ENCODE assay signal across 36 cellular contexts in the genomic region with DNA sequence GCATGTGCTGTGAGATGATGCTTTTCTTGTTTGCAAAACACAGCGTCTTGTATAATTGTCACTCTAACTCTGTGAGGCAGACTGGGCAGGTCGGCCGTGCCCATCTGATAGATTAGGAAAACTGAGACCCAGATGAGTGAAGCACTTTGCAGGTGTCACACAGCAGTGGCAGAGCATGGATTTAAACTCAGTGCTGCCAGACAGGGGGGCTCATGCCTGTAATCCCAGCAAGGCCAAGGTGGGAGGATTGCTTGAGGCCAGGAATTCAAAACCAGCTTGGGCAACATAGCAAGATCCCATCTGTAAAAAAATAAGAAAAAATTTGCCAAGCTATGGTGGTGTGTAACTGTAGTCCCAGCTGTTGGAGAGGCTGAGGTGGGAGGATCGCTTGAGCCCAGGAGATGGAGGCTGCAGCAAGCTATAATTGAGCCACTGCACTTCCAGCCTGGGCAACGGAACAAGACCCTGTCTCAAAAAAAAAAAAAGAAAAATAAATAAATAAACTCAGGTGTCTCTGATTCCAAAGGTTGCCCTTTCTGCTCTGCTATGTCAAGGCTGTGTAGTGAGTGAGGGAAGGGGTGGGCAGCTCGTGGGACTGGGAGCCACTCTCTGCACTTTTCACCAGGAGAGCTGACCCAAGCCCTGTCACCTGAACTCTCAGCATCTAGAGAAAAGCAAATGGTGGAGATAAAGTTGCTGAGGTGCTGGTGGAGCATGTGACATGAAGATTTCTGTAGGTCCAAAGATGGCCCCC. TPM values are rescaled to one million over a fixed set of nuclear protein-coding genes. Genes with fewer than 3 reads are reported as not detected.
"Had no signal": no experiment of that assay in that cellular context is flagged by ENCODE, and none has a peak within 500 bp of the region (broad histone marks: within the 10 kb centered on the region; RNA-seq: fewer than 3 reads in every experiment).

No MANE protein-coding gene starts in this region.

- H3K9me3 ChIP-seq: ascending aorta, breast epithelium, esophagus muscularis mucosa, gastrocnemius medialis, heart left ventricle had no signal

- H3K27ac Mint-ChIP-seq: activated CD4-positive, alpha-beta memory T cell treated with anti-CD3 and anti-CD28 coated beads, Interleukin-2, amount 10 ng/mL, durations not matched to agents 7 days and 5 days; activated CD4-positive, alpha-beta T cell treated with anti-CD3 and anti-CD28 coated beads for 36 hours; activated CD4-positive, alpha-beta T cell treated with anti-CD3 and anti-CD28 coated beads, Interleukin-2, amount 10 ng/mL, durations not matched to agents 24 days and 14 days; activated naive CD4-positive, alpha-beta T cell treated with anti-CD3 and anti-CD28 coated beads, Interleukin-2, amount 10 ng/mL, durations not matched to agents 7 days and 5 days; activated naive CD4-positive, alpha-beta T cell treated with anti-CD3 and anti-CD28 coated beads, Interleukin-2, amount 50 U/mL, for 72 hours; activated naive CD8-positive, alpha-beta T cell treated with anti-CD3 and anti-CD28 coated beads, Interleukin-2, amount 10 ng/mL, durations not matched to agents 7 days and 5 days; activated T-cell treated with anti-CD3 and anti-CD28 coated beads, Interleukin-2, amount 50 U/mL, for 24 hours; activated T-cell treated with anti-CD3 and anti-CD28 coated beads, Interleukin-2, amount 50 U/mL, for 72 hours; dendritic cell treated with granulocyte-macrophage colony-stimulating factor and Interleukin-4, amounts not matched to agents 40 ng/mL and 50 ng/mL, for 4 days; endodermal cell; T-helper 17 cell; T-helper 2 cell treated with Interferon-gamma antibody and Interleukin-4, amounts not matched to agents 5 μg/mL and 100 μg/mL, for 36 hours had no signal

- H3K4me3 ChIP-seq: ascending aorta, breast epithelium, cardiac muscle cell, coronary artery, dorsolateral prefrontal cortex, esophagus muscularis mucosa, gastrocnemius medialis, heart left ventricle had no signal

- ATAC-seq: activated CD4-positive, alpha-beta T cell treated with anti-CD3 and anti-CD28 coated beads for 36 hours; activated naive CD4-positive, alpha-beta T cell treated with anti-CD3 and anti-CD28 coated beads, Interleukin-2, amount 50 U/mL, for 72 hours; activated T-cell treated with anti-CD3 and anti-CD28 coated beads, Interleukin-2, amount 50 U/mL, for 72 hours; foreskin keratinocyte; gastrocnemius medialis; heart left ventricle; T-helper 17 cell had no signal

- H3K27me3 ChIP-seq: ascending aorta, breast epithelium, cardiac muscle cell had no signal

- H3K4me3 Mint-ChIP-seq: activated CD4-positive, alpha-beta memory T cell treated with anti-CD3 and anti-CD28 coated beads, Interleukin-2, amount 10 ng/mL, durations not matched to agents 7 days and 5 days; activated CD4-positive, alpha-beta T cell treated with anti-CD3 and anti-CD28 coated beads for 36 hours; activated CD4-positive, alpha-beta T cell treated with anti-CD3 and anti-CD28 coated beads, Interleukin-2, amount 10 ng/mL, durations not matched to agents 24 days and 14 days; activated naive CD4-positive, alpha-beta T cell treated with anti-CD3 and anti-CD28 coated beads, Interleukin-2, amount 10 ng/mL, durations not matched to agents 7 days and 5 days; activated naive CD8-positive, alpha-beta T cell treated with anti-CD3 and anti-CD28 coated beads, Interleukin-2, amount 10 ng/mL, durations not matched to agents 7 days and 5 days; activated T-cell treated with anti-CD3 and anti-CD28 coated beads, Interleukin-2, amount 50 U/mL, for 24 hours; activated T-cell treated with anti-CD3 and anti-CD28 coated beads, Interleukin-2, amount 50 U/mL, for 72 hours; brain; central memory CD8-positive, alpha-beta T cell; dendritic cell treated with granulocyte-macrophage colony-stimulating factor and Interleukin-4, amounts not matched to agents 40 ng/mL and 50 ng/mL, for 4 days; endodermal cell; T-helper 17 cell; T-helper 2 cell treated with Interferon-gamma antibody and Interleukin-4, amounts not matched to agents 5 μg/mL and 100 μg/mL, for 36 hours had no signal

- H3K4me1 Mint-ChIP-seq: activated CD4-positive, alpha-beta memory T cell treated with anti-CD3 and anti-CD28 coated beads, Interleukin-2, amount 10 ng/mL, durations not matched to agents 7 days and 5 days; activated CD4-positive, alpha-beta T cell treated with anti-CD3 and anti-CD28 coated beads for 36 hours; activated CD4-positive, alpha-beta T cell treated with anti-CD3 and anti-CD28 coated beads, Interleukin-2, amount 10 ng/mL, durations not matched to agents 24 days and 14 days; activated naive CD4-positive, alpha-beta T cell treated with anti-CD3 and anti-CD28 coated beads, Interleukin-2, amount 10 ng/mL, durations not matched to agents 7 days and 5 days; brain; endodermal cell had no signal

- H3K9me3 Mint-ChIP-seq: activated CD4-positive, alpha-beta memory T cell treated with anti-CD3 and anti-CD28 coated beads, Interleukin-2, amount 10 ng/mL, durations not matched to agents 7 days and 5 days; activated CD4-positive, alpha-beta T cell treated with anti-CD3 and anti-CD28 coated beads, Interleukin-2, amount 10 ng/mL, durations not matched to agents 24 days and 14 days; activated naive CD4-positive, alpha-beta T cell treated with anti-CD3 and anti-CD28 coated beads, Interleukin-2, amount 10 ng/mL, durations not matched to agents 7 days and 5 days; activated naive CD4-positive, alpha-beta T cell treated with anti-CD3 and anti-CD28 coated beads, Interleukin-2, amount 50 U/mL, for 72 hours; activated naive CD8-positive, alpha-beta T cell treated with anti-CD3 and anti-CD28 coated beads, Interleukin-2, amount 10 ng/mL, durations not matched to agents 7 days and 5 days; activated T-cell treated with anti-CD3 and anti-CD28 coated beads, Interleukin-2, amount 50 U/mL, for 24 hours; activated T-cell treated with anti-CD3 and anti-CD28 coated beads, Interleukin-2, amount 50 U/mL, for 72 hours; central memory CD8-positive, alpha-beta T cell; dendritic cell treated with granulocyte-macrophage colony-stimulating factor and Interleukin-4, amounts not matched to agents 40 ng/mL and 50 ng/mL, for 4 days; endodermal cell; T-helper 2 cell treated with Interferon-gamma antibody and Interleukin-4, amounts not matched to agents 5 μg/mL and 100 μg/mL, for 36 hours had no signal

- H3K36me3 ChIP-seq: ascending aorta, breast epithelium, cardiac muscle cell, esophagus muscularis mucosa, gastrocnemius medialis, heart left ventricle, WERI-Rb-1 had no signal

- H3K27ac ChIP-seq: ascending aorta, breast epithelium, cardiac muscle cell, coronary artery, dorsolateral prefrontal cortex, esophagus muscularis mucosa, foreskin keratinocyte, gastrocnemius medialis, heart left ventricle, WERI-Rb-1 had no signal

- H3K36me3 Mint-ChIP-seq: activated naive CD4-positive, alpha-beta T cell treated with anti-CD3 and anti-CD28 coated beads, Interleukin-2, amount 10 ng/mL, durations not matched to agents 7 days and 5 days; activated naive CD4-positive, alpha-beta T cell treated with anti-CD3 and anti-CD28 coated beads, Interleukin-2, amount 50 U/mL, for 72 hours; activated naive CD8-positive, alpha-beta T cell treated with anti-CD3 and anti-CD28 coated beads, Interleukin-2, amount 10 ng/mL, durations not matched to agents 7 days and 5 days; brain had no signal

- H3K4me1 ChIP-seq: ascending aorta, breast epithelium, foreskin keratinocyte had no signal

- DNase-seq: activated CD4-positive, alpha-beta memory T cell treated with anti-CD3 and anti-CD28 coated beads, Interleukin-2, amount 10 ng/mL, durations not matched to agents 7 days and 5 days; activated CD4-positive, alpha-beta T cell treated with anti-CD3 and anti-CD28 coated beads for 36 hours; activated CD4-positive, alpha-beta T cell treated with anti-CD3 and anti-CD28 coated beads, Interleukin-2, amount 10 ng/mL, durations not matched to agents 24 days and 14 days; activated CD4-positive, CD25-positive, alpha-beta regulatory T cell; activated CD4-positive, CD25-positive, alpha-beta regulatory T cell treated with anti-CD3 and anti-CD28 coated beads, Interleukin-2, amount 50 U/mL, for 72 hours; activated CD8-positive, alpha-beta memory T cell treated with anti-CD3 and anti-CD28 coated beads, Interleukin-2, amount 50 U/mL, for 48 hours; activated gamma-delta T cell; activated naive CD4-positive, alpha-beta T cell; activated naive CD4-positive, alpha-beta T cell treated with anti-CD3 and anti-CD28 coated beads, Interleukin-2, amount 10 ng/mL, durations not matched to agents 7 days and 5 days; activated naive CD8-positive, alpha-beta T cell treated with anti-CD3 and anti-CD28 coated beads, Interleukin-2, amount 10 ng/mL, durations not matched to agents 7 days and 5 days; activated T-cell treated with anti-CD3 and anti-CD28 coated beads for 4 hours; activated T-cell treated with anti-CD3 and anti-CD28 coated beads, Interleukin-2, amount 50 U/mL, for 24 hours; activated T-cell treated with anti-CD3 and anti-CD28 coated beads, Interleukin-2, amount 50 U/mL, for 72 hours; dorsolateral prefrontal cortex; effector memory CD4-positive, alpha-beta T cell; endodermal cell; foreskin keratinocyte; gastrocnemius medialis; glutamatergic neuron; T-helper 1 cell; T-helper 17 cell; T1000; WERI-Rb-1 had no signal

RNA-seq across cellular contexts. Expression of a gene that starts 32.9 kb away (rescaled TPM):
- total RNA-seq: activated CD4-positive, alpha-beta memory T cell treated with anti-CD3 and anti-CD28 coated beads, Interleukin-2, amount 10 ng/mL, durations not matched to agents 7 days and 5 days; activated CD4-positive, alpha-beta T cell treated with anti-CD3 and anti-CD28 coated beads for 36 hours; activated CD4-positive, alpha-beta T cell treated with anti-CD3 and anti-CD28 coated beads, Interleukin-2, amount 10 ng/mL, durations not matched to agents 24 days and 14 days; activated naive CD4-positive, alpha-beta T cell treated with anti-CD3 and anti-CD28 coated beads, Interleukin-2, amount 50 U/mL, for 72 hours; activated naive CD8-positive, alpha-beta T cell treated with anti-CD3 and anti-CD28 coated beads, Interleukin-2, amount 10 ng/mL, durations not matched to agents 7 days and 5 days; activated T-cell treated with anti-CD3 and anti-CD28 coated beads, Interleukin-2, amount 50 U/mL, for 72 hours; ascending aorta; breast epithelium; cerebellum; esophagus muscularis mucosa; foreskin keratinocyte; gastrocnemius medialis; T-helper 17 cell had no signal
- polyA plus RNA-seq: foreskin keratinocyte had no signal

RNA-seq across cellular contexts. Expression of a gene that starts 44.0 kb away (rescaled TPM):
- total RNA-seq: activated CD4-positive, alpha-beta memory T cell treated with anti-CD3 and anti-CD28 coated beads, Interleukin-2, amount 10 ng/mL, durations not matched to agents 7 days and 5 days; activated CD4-positive, alpha-beta T cell treated with anti-CD3 and anti-CD28 coated beads for 36 hours; activated CD4-positive, alpha-beta T cell treated with anti-CD3 and anti-CD28 coated beads, Interleukin-2, amount 10 ng/mL, durations not matched to agents 24 days and 14 days; activated naive CD4-positive, alpha-beta T cell treated with anti-CD3 and anti-CD28 coated beads, Interleukin-2, amount 50 U/mL, for 72 hours; activated naive CD8-positive, alpha-beta T cell treated with anti-CD3 and anti-CD28 coated beads, Interleukin-2, amount 10 ng/mL, durations not matched to agents 7 days and 5 days; activated T-cell treated with anti-CD3 and anti-CD28 coated beads, Interleukin-2, amount 50 U/mL, for 72 hours; ascending aorta; endodermal cell; epithelial cell of proximal tubule; foreskin keratinocyte; T-helper 17 cell had no signal
- polyA plus RNA-seq: foreskin keratinocyte had no signal
